ENCODE assay signal across 12 cellular contexts in genomic region chr14:93329965-93330608, GRCh38. TPM values are rescaled to one million over a fixed set of nuclear protein-coding genes. Genes with fewer than 3 reads are reported as not detected.
DNase-seq lines count a peak whose midpoint lies in the region; ATAC-seq, FAIRE-seq and TF ChIP-seq lines count a peak whose summit lies in the region.
"Had no signal": no experiment of that assay in that cellular context is flagged by ENCODE, and none has a peak within 500 bp of the region (broad histone marks: within the 10 kb centered on the region; RNA-seq: fewer than 3 reads in every experiment).

No MANE protein-coding gene starts in this region.

- no peak overlapping the region for H2AK5ac ChIP-seq in mesenchymal stem cell (ENCODE audit: low read length, severe bottlenecking)

- H3K4me3 ChIP-seq in cardiac muscle cell (no peak overlapping the region), left ventricle myocardium inferior (no peak overlapping the region), GM12878 (peak overlapping the region; percentile 86), mesenchymal stem cell (ENCODE audit: insufficient read depth in 1 of 2, low read depth in 1 of 2, low read length in 2 of 2) (no peak overlapping the region), upper lobe of right lung (no peak overlapping the region)

- TF ChIP-seq EP300 in GM12878 (IDR thresholded peaks at IDR 0.05; ENCODE audit: borderline replicate concordance in 1 of 2, control insufficient read depth in 1 of 2, low read depth in 2 of 2, low read length in 2 of 2), result no peak

- H3K18ac ChIP-seq in mesenchymal stem cell (ENCODE audit: low read depth in 1 of 2, low read length in 2 of 2), result no peak overlapping the region

- no peak for TF ChIP-seq POLR2A in GM12878 (IDR thresholded peaks at IDR 0.05; ENCODE audit: low read depth, low read length)

- H2BK12ac ChIP-seq in mesenchymal stem cell (ENCODE audit: low read length in 2 of 2), result no peak overlapping the region

- no peak for TF ChIP-seq CTCF in cardiac muscle cell (IDR thresholded peaks at IDR 0.05; ENCODE audit: low read depth, low read length)
- no peak for TF ChIP-seq CTCF in left ventricle myocardium inferior (IDR thresholded peaks at IDR 0.05; ENCODE audit: borderline replicate concordance)
- no peak for TF ChIP-seq CTCF in GM12878 (IDR thresholded peaks at IDR 0.05 in 2 of 3, conservative IDR thresholded peaks at IDR 0.05 in 1 of 3; ENCODE audit: control insufficient read depth in 2 of 3, extremely low read depth in 1 of 3, insufficient read depth in 1 of 3, low read depth in 3 of 3, low read length in 3 of 3)
- no peak for TF ChIP-seq CTCF in upper lobe of right lung (IDR thresholded peaks at IDR 0.05)

- POLR2A ChIA-PET in GM12878 (lab: Charles Lee), result interaction anchor here (0.7 to 2.4 kb wide), 7 partner anchors 8 to 198 kb away, joined by 3 to 11 read pairs (median 4); partner anchors contain the start of gene MOAP1

- H3K23ac ChIP-seq in mesenchymal stem cell (ENCODE audit: low read length in 2 of 2), result no peak overlapping the region

- WGBS in GM12878 (ENCODE audit: insufficient coverage, insufficient replicate concordance, low lambda C conversion rate, missing lambda C conversion rate), result 96% methylated on average over 5 of the region's 5 CpGs
- WGBS in mesenchymal stem cell, result 88% methylated on average over 4 of the region's 5 CpGs

- 0 out of 2 replicates have a peak, but pooled peaks cover 4% of the 10 kb centered on the region for H4K20me1 ChIP-seq in GM12878 (ENCODE audit: control insufficient read depth, insufficient read depth)

- SMC1A ChIA-PET in GM12878 (lab: Charles Lee; ENCODE audit: uncharacterized antibody, unreplicated experiment), result interaction anchor here (0.7 to 3.3 kb wide), 21 partner anchors 10 to 217 kb away, joined by 3 to 41 read pairs (median 6); partner anchors contain the start of genes GON7 and UBR7

- CTCF ChIA-PET in GM12878 (lab: Yijun Ruan, JAX), result interaction anchor here (0.6 to 4.1 kb wide), 14 partner anchors 11 to 290 kb away, joined by 3 to 26 read pairs (median 4); partner anchors contain the start of gene UBR7

- no peak overlapping the region for H4K91ac ChIP-seq in mesenchymal stem cell (ENCODE audit: low read length)

- RAD21 ChIA-PET in GM12878 (lab: Charles Lee; ENCODE audit: unreplicated experiment), result interaction anchor here (0.6 to 3.6 kb wide), 12 partner anchors 10 to 218 kb away, joined by 3 to 18 read pairs (median 6); partner anchors contain the start of genes GON7 and UBR7

- DNase-seq in cardiac muscle cell (ENCODE audit: low read depth in 1 of 2, low spot score in 1 of 2) (no peak), left ventricle myocardium inferior (no peak), GM12878 (ENCODE audit: low read depth, low spot score) (no peak), mesenchymal stem cell (no peak), upper lobe of right lung (no peak), iPS-NIHi11 (ENCODE audit: low spot score) (no peak)
- DNase-seq: activated CD4-positive, alpha-beta T cell treated with anti-CD3 and anti-CD28 coated beads, Interleukin-2, amount 10 ng/mL, durations not matched to agents 24 days and 14 days; activated naive CD4-positive, alpha-beta T cell treated with anti-CD3 and anti-CD28 coated beads for 36 hours; hippocampal formation; naive B cell had no signal

- no peaks in the 10 kb centered on the region for H3K36me3 ChIP-seq in cardiac muscle cell
- H3K36me3 ChIP-seq in left ventricle myocardium inferior, result no peaks in the 10 kb centered on the region
- no peaks in the 10 kb centered on the region; a peak in 1 of 4 replicates for H3K36me3 ChIP-seq in GM12878 (ENCODE audit: control insufficient read depth in 2 of 2, insufficient read depth in 2 of 2, low read length in 1 of 2)
- H3K36me3 ChIP-seq in mesenchymal stem cell (ENCODE audit: control insufficient read depth in 1 of 2, insufficient read depth in 2 of 2, low read depth in 1 of 2, low read length in 2 of 2), result peaks cover 0 to 7% of the 10 kb centered on the region in 2 experiments
- no peaks in the 10 kb centered on the region for H3K36me3 ChIP-seq in upper lobe of right lung

- no peak overlapping the region for H2BK120ac ChIP-seq in mesenchymal stem cell (ENCODE audit: low read depth, low read length)

- in situ Hi-C loops in GM12878 (cut with MboI), result no loop called here

- TSS peak; percentile 41 for BruUV-seq in GM12878 (replicated peaks; lab: Mats Ljungman, UMichigan)

- H3K9me3 ChIP-seq in cardiac muscle cell (ENCODE audit: low read depth), result no peaks in the 10 kb centered on the region
- no peaks in the 10 kb centered on the region for H3K9me3 ChIP-seq in left ventricle myocardium inferior (replicated peaks)
- no peaks in the 10 kb centered on the region; the same call in 2 of the 3 replicates for H3K9me3 ChIP-seq in GM12878 (replicated peaks; ENCODE audit: control insufficient read depth, insufficient read depth, low read length)
- no peaks in the 10 kb centered on the region for H3K9me3 ChIP-seq in mesenchymal stem cell (ENCODE audit: control insufficient read depth, low read length)
- no peaks in the 10 kb centered on the region for H3K9me3 ChIP-seq in upper lobe of right lung

- no peak overlapping the region for H3K4ac ChIP-seq in mesenchymal stem cell (ENCODE audit: low read depth in 1 of 2, low read length in 2 of 2)

- H3K27ac ChIP-seq in cardiac muscle cell (peak overlapping the region; percentile 99), left ventricle myocardium inferior (replicated peaks) (no peak overlapping the region), GM12878 (ENCODE audit: control insufficient read depth, insufficient read depth) (peak overlapping the region; percentile 48), mesenchymal stem cell (ENCODE audit: low read length, poor library complexity, severe bottlenecking) (peak overlapping the region; percentile 85), upper lobe of right lung (peak overlapping the region; percentile 95)

- H2AFZ ChIP-seq in GM12878 (ENCODE audit: control insufficient read depth, low read depth, low read length), result no peak overlapping the region
- H2AFZ ChIP-seq in mesenchymal stem cell (ENCODE audit: low read depth, low read length), result no peak overlapping the region

- H2BK15ac ChIP-seq in mesenchymal stem cell (ENCODE audit: low read depth, poor library complexity, severe bottlenecking), result no peak overlapping the region

- peaks cover 85% of the 10 kb centered on the region for H3K79me2 ChIP-seq in GM12878 (ENCODE audit: control insufficient read depth, insufficient read depth, low read length)

- H3K79me1 ChIP-seq in mesenchymal stem cell (replicated peaks; ENCODE audit: low read length, poor library complexity, severe bottlenecking), result peaks cover 6% of the 10 kb centered on the region

- ATAC-seq in GM12878, result no peak
- no peak for ATAC-seq in upper lobe of right lung
- ATAC-seq in GM19395 (IDR thresholded peaks at IDR 0.05; ENCODE audit: unreplicated experiment), result no peak
- ATAC-seq in HG02798 (IDR thresholded peaks at IDR 0.05; ENCODE audit: poor library complexity, unreplicated experiment), result no peak

- no peak for FAIRE-seq in GM12878 (lab: Jason Lieb, UNC)

- TF ChIP-seq RAD21 in GM12878 (IDR thresholded peaks at IDR 0.05; ENCODE audit: insufficient read depth, low read depth, low read length), result no peak

- H2BK5ac ChIP-seq in mesenchymal stem cell (ENCODE audit: low read depth, low read length, poor library complexity, severe bottlenecking), result no peak overlapping the region

- H3K14ac ChIP-seq in mesenchymal stem cell (ENCODE audit: low read length in 2 of 2), result no peak overlapping the region

- intact Hi-C loops in left ventricle myocardium inferior (cut with micrococcal nuclease) (no loop called here), GM12878 (cut with micrococcal nuclease; ENCODE audit: unreplicated experiment) (loop anchor here (5.0 kb wide), 1 partner anchor 202 kb away; no protein-coding TSS in a partner anchor), upper lobe of right lung (cut with DNase I) (no loop called here)

- H3K4me2 ChIP-seq in GM12878 (ENCODE audit: control insufficient read depth, insufficient read depth) (peak overlapping the region; percentile 78), mesenchymal stem cell (ENCODE audit: low read length, poor library complexity, severe bottlenecking) (peak overlapping the region; percentile 39)

- H3K27me3 ChIP-seq in cardiac muscle cell (no peaks in the 10 kb centered on the region), left ventricle myocardium inferior (ENCODE audit: low read depth) (no peaks in the 10 kb centered on the region), GM12878 (replicated peaks in 1 of 2; ENCODE audit: control insufficient read depth in 2 of 2, insufficient read depth in 2 of 2, low read length in 1 of 2) (no peaks in the 10 kb centered on the region), mesenchymal stem cell (ENCODE audit: control insufficient read depth in 1 of 2, insufficient read depth in 1 of 2, low read length in 2 of 2) (no peaks in the 10 kb centered on the region), upper lobe of right lung (no peaks in the 10 kb centered on the region)

- peak overlapping the region; percentile 47; the same call in 1 of the 2 replicates for H3K9ac ChIP-seq in GM12878 (ENCODE audit: control insufficient read depth, insufficient read depth, low read length)
- H3K9ac ChIP-seq in mesenchymal stem cell (ENCODE audit: low read length), result peak overlapping the region; percentile 93

- H4K8ac ChIP-seq in mesenchymal stem cell (ENCODE audit: low read length), result no peak overlapping the region

- H3K4me1 ChIP-seq in cardiac muscle cell (ENCODE audit: low read depth) (peaks cover 33% of the 10 kb centered on the region), left ventricle myocardium inferior (peaks cover 65% of the 10 kb centered on the region), GM12878 (ENCODE audit: control insufficient read depth, insufficient read depth, low read length) (peaks cover 8% of the 10 kb centered on the region), mesenchymal stem cell (ENCODE audit: control insufficient read depth, insufficient read depth, low read depth, low read length) (peaks cover 7% of the 10 kb centered on the region), upper lobe of right lung (peaks cover 36% of the 10 kb centered on the region)

RNA-seq across cellular contexts. Expression of gene BTBD7, which starts 2.7 kb away (rescaled TPM):
- total RNA-seq in cardiac muscle cell (15.5 and 21.7 TPM in 2 replicates), left ventricle myocardium inferior (20.2 TPM), GM12878 (2014; rRNA removed) (9.7 and 10.7 TPM in 2 replicates), GM12878 (2014; rRNA removed; fragmentation: Illumina TruSeq; extraction: Trizol) (11.5 and 12.6 TPM in 2 replicates), GM12878 (2021) (14.1 and 17.0 TPM in 2 replicates), upper lobe of right lung (38.2 TPM)
- polyA plus RNA-seq in cardiac muscle cell (14.4 and 19.4 TPM in 2 replicates), GM12878 (2011; rRNA removed) (14.6 and 16.5 TPM in 2 replicates), GM12878 (2014; fragmentation: Illumina TruSeq; extraction: Trizol) (12.7 and 14.3 TPM in 2 replicates), GM12878 (2014; fragmentation: Nextera tagmentation; extraction: Ambion mirVana) (1 to 10 TPM; 3.6 to 6.0 TPM), GM12878 (2014; rRNA removed) (8.8 and 9.4 TPM in 2 replicates), GM12878 (2016; fragmentation: Nextera tagmentation; extraction: Ambion mirVana) (1 to 10 TPM; 6.6 to 8.2 TPM)
- 51.4 and 54.4 TPM in 2 replicates for total RNA-seq in GM12878 (2013; cell fraction: nucleolus; rRNA removed)
- polyA plus RNA-seq in GM12878 (2011; ENCODE audit: low read depth), result 5.0 TPM
- polyA plus RNA-seq in GM12878 (2011; cell fraction: cytosol; rRNA removed), result 12.7 and 13.0 TPM in 2 replicates
- 11.9 and 13.7 TPM in 2 replicates for polyA plus RNA-seq in GM12878 (2011; cell fraction: nucleus; rRNA removed)
- polyA plus RNA-seq in GM12878 (2012), result 6.2 and 6.6 TPM in 2 replicates
- 20.5 and 26.5 TPM in 2 replicates for polyA minus RNA-seq in GM12878 (2011; rRNA and poly(A)+ RNA removed)
- polyA minus RNA-seq in GM12878 (2011; cell fraction: cytosol; rRNA and poly(A)+ RNA removed), result 5.6 and 10.2 TPM in 2 replicates
- 7.5 and 13.9 TPM in 2 replicates for polyA minus RNA-seq in GM12878 (2011; cell fraction: nucleus; rRNA and poly(A)+ RNA removed)
- polyA plus RNA-seq in mesenchymal stem cell (2013, experiment 1 of 2), result 26.1 TPM
- polyA plus RNA-seq in mesenchymal stem cell (2013, experiment 2 of 2), result 22.8 TPM

RNA-seq across cellular contexts. Expression of gene COX8C, which starts 16.9 kb away (rescaled TPM):
- total RNA-seq in cardiac muscle cell, result not detected in 2 replicates
- 0.56 and 1.2 TPM in 2 replicates for polyA plus RNA-seq in cardiac muscle cell
- 1.3 TPM for total RNA-seq in left ventricle myocardium inferior
- total RNA-seq in GM12878 (2013; cell fraction: nucleolus; rRNA removed), result 1.3 TPM in 1 of 2 replicates, not detected in the other
- total RNA-seq in GM12878 (2014; rRNA removed), result not detected in 2 replicates
- total RNA-seq in GM12878 (2014; rRNA removed; fragmentation: Illumina TruSeq; extraction: Trizol), result not detected in 2 replicates
- total RNA-seq in GM12878 (2021), result not detected in 2 replicates
- polyA plus RNA-seq in GM12878 (2011; ENCODE audit: low read depth), result not detected
- 0.71 TPM in 1 of 2 replicates, not detected in the other for polyA plus RNA-seq in GM12878 (2011; rRNA removed)
- polyA plus RNA-seq in GM12878 (2011; cell fraction: cytosol; rRNA removed), result not detected in 2 replicates
- not detected in 2 replicates for polyA plus RNA-seq in GM12878 (2011; cell fraction: nucleus; rRNA removed)
- not detected in 2 replicates for polyA plus RNA-seq in GM12878 (2012)
- not detected in 2 replicates for polyA plus RNA-seq in GM12878 (2014; fragmentation: Illumina TruSeq; extraction: Trizol)
- polyA plus RNA-seq in GM12878 (2014; fragmentation: Nextera tagmentation; extraction: Ambion mirVana), result under 1 TPM in 1 of 2 experiments, not detected in 1; 0.15 TPM
- 0.20 TPM in 1 of 2 replicates, not detected in the other for polyA plus RNA-seq in GM12878 (2014; rRNA removed)
- not detected for polyA plus RNA-seq in GM12878 (2016; fragmentation: Nextera tagmentation; extraction: Ambion mirVana)
- not detected in 2 replicates for polyA minus RNA-seq in GM12878 (2011; rRNA and poly(A)+ RNA removed)
- not detected in 2 replicates for polyA minus RNA-seq in GM12878 (2011; cell fraction: cytosol; rRNA and poly(A)+ RNA removed)
- not detected in 2 replicates for polyA minus RNA-seq in GM12878 (2011; cell fraction: nucleus; rRNA and poly(A)+ RNA removed)
- not detected for polyA plus RNA-seq in mesenchymal stem cell (2013, experiment 1 of 2)
- not detected for polyA plus RNA-seq in mesenchymal stem cell (2013, experiment 2 of 2)
- total RNA-seq in upper lobe of right lung, result not detected
- total RNA-seq: activated CD4-positive, alpha-beta T cell treated with anti-CD3 and anti-CD28 coated beads, Interleukin-2, amount 10 ng/mL, durations not matched to agents 24 days and 14 days had no signal
